ENCODE assay signal across 18 cellular contexts in the genomic region with DNA sequence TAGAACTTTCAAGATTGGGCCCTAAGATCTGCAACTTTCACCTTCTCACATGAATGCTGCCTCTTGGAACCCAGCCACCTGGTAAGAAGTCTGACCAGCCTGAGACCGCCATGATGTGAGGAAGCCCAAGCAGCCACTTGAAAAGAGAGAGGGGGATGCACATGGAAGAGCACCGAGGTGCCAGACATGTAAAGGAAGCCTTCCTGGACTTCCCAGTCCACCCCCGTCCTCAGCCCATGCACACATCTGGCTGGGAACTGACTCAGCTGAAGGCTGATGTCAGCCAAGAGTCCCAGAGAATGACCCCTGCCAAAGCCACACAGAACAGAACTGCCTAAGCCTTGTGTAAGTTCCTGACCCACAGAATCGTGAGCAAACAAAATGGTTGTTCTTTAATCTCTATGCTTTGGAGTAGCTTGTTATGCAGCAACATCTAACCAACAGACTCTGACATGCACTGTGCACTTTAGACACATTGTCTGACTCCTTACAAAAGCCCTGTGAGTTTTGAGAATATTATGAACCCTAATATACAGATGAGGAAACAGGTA.
DNase-seq lines count a peak whose midpoint lies in the region; ATAC-seq and TF ChIP-seq lines count a peak whose summit lies in the region.
"Had no signal": no experiment of that assay in that cellular context is flagged by ENCODE, and none has a peak within 500 bp of the region (broad histone marks: within the 10 kb centered on the region; RNA-seq: fewer than 3 reads in every experiment).

No MANE protein-coding gene starts in this region.

- no peak overlapping the region for H3K9ac ChIP-seq in mammary epithelial cell (ENCODE audit: insufficient read depth, low read length)

- H3K9me3 Mint-ChIP-seq in MCF 10A (ENCODE audit: unreplicated experiment) (no peaks in the 10 kb centered on the region), WTC11 (no peaks in the 10 kb centered on the region)
- no peaks in the 10 kb centered on the region for H3K9me3 Mint-ChIP-seq in activated naive CD8-positive, alpha-beta T cell treated with anti-CD3 and anti-CD28 coated beads, Interleukin-2, amount 50 U/mL, for 24 hours

- TF ChIP-seq CTCF in MCF 10A (IDR thresholded peaks at IDR 0.05; ENCODE audit: unreplicated experiment) (no peak), mammary epithelial cell (conservative IDR thresholded peaks at IDR 0.05 in 1 of 2, IDR thresholded peaks at IDR 0.05 in 1 of 2; ENCODE audit: extremely low read depth in 1 of 2, insufficient read depth in 1 of 2, low read depth in 1 of 2, low read length in 2 of 2) (no peak), WTC11 (IDR thresholded peaks at IDR 0.05) (no peak), fibroblast of villous mesenchyme (IDR thresholded peaks at IDR 0.05; ENCODE audit: insufficient read depth, low read depth, low read length) (no peak)

- no peaks in the 10 kb centered on the region for H3K79me2 ChIP-seq in mammary epithelial cell (ENCODE audit: insufficient read depth, low read length)

- CTCF ChIA-PET in MCF 10A (lab: Yijun Ruan, JAX) (interaction anchor here (0.6 kb wide), 2 partner anchors 37 to 245 kb away, joined by 3 read pairs; no protein-coding TSS in a partner anchor), mammary epithelial cell (lab: Charles Lee; ENCODE audit: low non-redundant PET) (no interaction called here), WTC11 (lab: Charles Lee) (interaction anchor here (2.0 kb wide), 1 partner anchor 27 kb away, joined by 8 read pairs; no protein-coding TSS in a partner anchor)

- H3K27ac ChIP-seq in mammary epithelial cell (ENCODE audit: insufficient read depth, low read depth, low read length) = no peak overlapping the region
- H3K27ac ChIP-seq: 22Rv1, HL-60, Peyer's patch had no signal

- ATAC-seq in WTC11 = no peak
- no peak for ATAC-seq in activated naive CD8-positive, alpha-beta T cell treated with anti-CD3 and anti-CD28 coated beads, Interleukin-2, amount 50 U/mL, for 24 hours
- no peak for ATAC-seq in HG03025 (IDR thresholded peaks at IDR 0.05; ENCODE audit: low FRiP score, unreplicated experiment)

- POLR2A ChIA-PET in MCF 10A (lab: Yijun Ruan, JAX) (interaction anchor here (0.6 kb wide), 1 partner anchor 15 kb away, joined by 3 read pairs; no protein-coding TSS in a partner anchor), WTC11 (lab: Charles Lee) (no interaction called here)

- no peaks in the 10 kb centered on the region for H3K9me3 ChIP-seq in mammary epithelial cell (replicated peaks; ENCODE audit: insufficient read depth, low read length)
- H3K9me3 ChIP-seq: Peyer's patch had no signal

- in situ Hi-C loops in mammary epithelial cell (cut with MboI; ENCODE audit: low sequenced_read_pairs in 2 of 2) = no loop called here

- DNase-seq in MCF 10A (ENCODE audit: unreplicated experiment) (peak; percentile 17), mammary epithelial cell (no peak), WTC11 (ENCODE audit: low spot score) (no peak), fibroblast of villous mesenchyme (ENCODE audit: low read depth) (peak; percentile 26), UCSD-AML1 (lab: John Stamatoyannopoulos, UW; ENCODE audit: unreplicated experiment) (no peak), AG08396 (ENCODE audit: low spot score) (no peak)
- DNase-seq in activated naive CD8-positive, alpha-beta T cell treated with anti-CD3 and anti-CD28 coated beads, Interleukin-2, amount 50 U/mL, for 24 hours = no peak
- DNase-seq: C1 segment of cervical spinal cord, DMS153, KG1, NCI-H1417, NCI-H2029 treated with DMSO at 0.1 percent for 48 hours, NCI-H524, Peyer's patch, SHP77 treated with DMSO at 0.1 percent for 48 hours had no signal

- no peaks in the 10 kb centered on the region for H3K27me3 ChIP-seq in mammary epithelial cell (ENCODE audit: insufficient read depth, low read length)
- H3K27me3 ChIP-seq: Peyer's patch had no signal

- intact Hi-C loops in MCF 10A (cut with micrococcal nuclease) (no loop called here), mammary epithelial cell (cut with micrococcal nuclease) (no loop called here)

- H3K27ac Mint-ChIP-seq in MCF 10A (ENCODE audit: low read depth, unreplicated experiment) (no peak overlapping the region), WTC11 (no peak overlapping the region)
- H3K27ac Mint-ChIP-seq in activated naive CD8-positive, alpha-beta T cell treated with anti-CD3 and anti-CD28 coated beads, Interleukin-2, amount 50 U/mL, for 24 hours = no peak overlapping the region

- H3K4me1 Mint-ChIP-seq in MCF 10A (ENCODE audit: insufficient read depth, unreplicated experiment) (no peaks in the 10 kb centered on the region), WTC11 (peaks cover 15% of the 10 kb centered on the region)
- no peaks in the 10 kb centered on the region for H3K4me1 Mint-ChIP-seq in activated naive CD8-positive, alpha-beta T cell treated with anti-CD3 and anti-CD28 coated beads, Interleukin-2, amount 50 U/mL, for 24 hours

- H3K27me3 Mint-ChIP-seq in MCF 10A (ENCODE audit: insufficient read depth, unreplicated experiment) (no peaks in the 10 kb centered on the region), WTC11 (ENCODE audit: low read depth) (peaks cover 2% of the 10 kb centered on the region; the same call in 1 of the 2 replicates)
- H3K27me3 Mint-ChIP-seq in activated naive CD8-positive, alpha-beta T cell treated with anti-CD3 and anti-CD28 coated beads, Interleukin-2, amount 50 U/mL, for 24 hours = peaks cover 1% of the 10 kb centered on the region

- H3K4me3 ChIP-seq in mammary epithelial cell (replicated peaks in 1 of 3; ENCODE audit: insufficient read depth in 1 of 3, low read depth in 2 of 3, low read length in 3 of 3) = no peak overlapping the region
- no peak overlapping the region for H3K4me3 ChIP-seq in fibroblast of villous mesenchyme (ENCODE audit: low read depth, low read length)
- H3K4me3 ChIP-seq: Peyer's patch had no signal

- no peaks in the 10 kb centered on the region for H3K36me3 ChIP-seq in mammary epithelial cell (ENCODE audit: insufficient read depth, low read length)
- H3K36me3 ChIP-seq: Peyer's patch had no signal

- no peaks in the 10 kb centered on the region for H4K20me1 ChIP-seq in mammary epithelial cell (ENCODE audit: insufficient read depth, low read length)

- 64% methylated on average over 3 of the region's 4 CpGs for WGBS in mammary epithelial cell (ENCODE audit: low coverage, missing lambda C conversion rate)

- H3K4me2 ChIP-seq in mammary epithelial cell (ENCODE audit: insufficient read depth, low read depth, low read length) = no peak overlapping the region

- no TSS peak for BruUV-seq in MCF 10A (replicated peaks; lab: Mats Ljungman, UMichigan)
- BruUV-seq in mammary epithelial cell (replicated peaks; lab: Mats Ljungman, UMichigan) = no TSS peak

- no peak overlapping the region for H2AFZ ChIP-seq in mammary epithelial cell (ENCODE audit: low read depth, low read length)

- H3K36me3 Mint-ChIP-seq in MCF 10A (ENCODE audit: insufficient read depth, unreplicated experiment) (no peaks in the 10 kb centered on the region), WTC11 (no peaks in the 10 kb centered on the region)
- H3K36me3 Mint-ChIP-seq in activated naive CD8-positive, alpha-beta T cell treated with anti-CD3 and anti-CD28 coated beads, Interleukin-2, amount 50 U/mL, for 24 hours (ENCODE audit: low read depth) = no peaks in the 10 kb centered on the region

- dilution Hi-C loops in mammary epithelial cell (cut with HindIII; ENCODE audit: low sequenced_read_pairs) = no loop called here

- H3K4me3 Mint-ChIP-seq in MCF 10A (ENCODE audit: unreplicated experiment) (no peak overlapping the region), WTC11 (no peak overlapping the region)
- no peak overlapping the region for H3K4me3 Mint-ChIP-seq in activated naive CD8-positive, alpha-beta T cell treated with anti-CD3 and anti-CD28 coated beads, Interleukin-2, amount 50 U/mL, for 24 hours

- H3K4me1 ChIP-seq in mammary epithelial cell (ENCODE audit: insufficient read depth, low read length) = no peaks in the 10 kb centered on the region
- H3K4me1 ChIP-seq: Peyer's patch had no signal

TF ChIP-seq in WTC11, 78 proteins besides CTCF, POLR2A, EP300 and RAD21:
- TF ChIP-seq GABPB1 (CRISPR knock-in tag; IDR thresholded peaks at IDR 0.05) (peak; percentile 47; the same call in 1 of the 2 replicates), AR (CRISPR knock-in tag; IDR thresholded peaks at IDR 0.05) (no peak)

Comparison
In these comparisons a context has a peak if more than half of its experiments do, and no peak if none do; other contexts are left out.
1. DNase-seq: peak in MCF 10A (single experiment) and fibroblast of villous mesenchyme (single experiment); none in mammary epithelial cell (single experiment), WTC11 (single experiment), UCSD-AML1 (single experiment), activated naive CD8-positive, alpha-beta T cell treated with anti-CD3 and anti-CD28 coated beads, Interleukin-2, amount 50 U/mL, for 24 hours (single experiment) and AG08396 (single experiment).